In genomic region chr20:32613596-32614053, GRCh38 we compare ENCODE assay signal across 23 cellular contexts.
"Had no signal": no experiment of that assay in that cellular context is flagged by ENCODE, and none has a peak within 500 bp of the region (broad histone marks: within the 10 kb centered on the region; RNA-seq: fewer than 3 reads in every experiment).

No MANE protein-coding gene starts in this region.

- FAIRE-seq: colon, endothelial cell of umbilical vein, frontal cortex, islet of Langerhans, keratinocyte had no signal

- H3K9me3 Mint-ChIP-seq: mesothelial cell of epicardium had no signal

- H3K4me1 ChIP-seq: esophagus muscularis mucosa, foreskin keratinocyte, gastroesophageal sphincter, heart right ventricle, left lung, lower lobe of right lung had no signal

- H3K27ac ChIP-seq: coronary artery, dorsolateral prefrontal cortex, esophagus muscularis mucosa, foreskin keratinocyte, gastroesophageal sphincter, heart right ventricle, left lung, lower lobe of right lung had no signal

- H3K9me3 ChIP-seq: esophagus muscularis mucosa, gastroesophageal sphincter, heart right ventricle, left lung, lower lobe of right lung, mucosa of descending colon had no signal

- H3K36me3 ChIP-seq: esophagus muscularis mucosa, gastroesophageal sphincter, heart right ventricle, left lung, lower lobe of right lung had no signal

- H3K36me3 Mint-ChIP-seq: mesothelial cell of epicardium had no signal

- ATAC-seq: foreskin keratinocyte, gastroesophageal sphincter, heart right ventricle, left cardiac atrium, left lung, left ventricle myocardium superior, lower lobe of right lung, mucosa of descending colon had no signal

- H3K4me3 Mint-ChIP-seq: mesothelial cell of epicardium had no signal

- H3K27me3 ChIP-seq: dorsolateral prefrontal cortex, foreskin keratinocyte had no signal

- H3K4me3 ChIP-seq: coronary artery, dorsolateral prefrontal cortex, esophagus muscularis mucosa, gastroesophageal sphincter, heart right ventricle, left lung, lower lobe of right lung, mucosa of descending colon had no signal

- DNase-seq: dermis blood vessel endothelial cell; dorsolateral prefrontal cortex; effector CD4-positive, alpha-beta T cell; effector memory CD4-positive, alpha-beta T cell; foreskin keratinocyte; head of caudate nucleus; heart right ventricle; hippocampal formation; left cardiac atrium; left lung; left ventricle myocardium superior; lower lobe of right lung; mesenchymal stem cell; mucosa of descending colon had no signal

- H3K27ac Mint-ChIP-seq: mesothelial cell of epicardium had no signal
